8 cellular contexts compared by ENCODE assay signal in the genomic region with DNA sequence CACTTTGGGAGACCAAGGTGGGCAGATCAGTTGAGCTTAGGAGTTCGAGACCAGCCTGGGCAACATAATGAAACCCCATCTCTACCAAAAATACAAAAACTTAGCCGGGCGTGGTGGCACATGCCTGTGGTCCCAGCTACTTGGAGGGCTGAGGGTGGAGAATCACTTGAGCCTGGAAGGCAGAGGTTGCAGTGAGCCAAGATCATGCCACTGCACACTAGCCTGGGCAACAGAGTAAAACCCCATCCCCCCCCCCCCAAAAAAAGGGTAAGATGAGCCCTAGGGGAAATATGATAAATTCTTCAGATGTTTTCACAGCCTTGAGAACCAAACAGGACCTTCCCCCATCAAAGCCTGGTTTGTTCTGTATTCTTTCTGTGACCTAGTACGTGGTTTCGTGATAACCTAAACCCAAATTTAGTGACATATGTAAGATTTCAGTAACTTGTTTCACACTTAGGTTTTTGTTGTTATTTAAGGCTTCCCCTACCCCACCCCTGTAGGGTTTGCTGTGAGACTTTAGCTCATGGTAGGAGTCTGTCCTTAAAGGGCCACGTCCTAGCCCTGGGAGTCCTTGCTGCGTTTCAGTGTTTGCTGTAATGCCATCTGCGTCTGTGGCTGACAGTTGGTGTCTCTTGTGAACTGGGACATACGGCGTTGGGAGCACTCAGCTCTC. TPM values are rescaled to one million over a fixed set of nuclear protein-coding genes. Genes with fewer than 3 reads are reported as not detected.
A peak's percentile ranks its signal among the peaks of the same experiment; 100 is the strongest.
DNase-seq lines count a peak whose midpoint lies in the region; ATAC-seq and TF ChIP-seq lines count a peak whose summit lies in the region.

No MANE protein-coding gene starts in this region.

- intact Hi-C loops in breast epithelium (cut with DNase I; ENCODE audit: low total_unique reads), result no loop called here
- intact Hi-C loops in MCF 10A (cut with micrococcal nuclease), result no loop called here
- intact Hi-C loops in sciatic nerve (cut with DNase I), result no loop called here

- TF ChIP-seq CTCF in breast epithelium (IDR thresholded peaks at IDR 0.05) (no peak), MCF 10A (IDR thresholded peaks at IDR 0.05; ENCODE audit: unreplicated experiment) (no peak)

- H3K36me3 ChIP-seq in breast epithelium (no peaks in the 10 kb centered on the region), SJSA1 (peaks cover 46% of the 10 kb centered on the region)
- peaks cover 4% of the 10 kb centered on the region for H3K36me3 ChIP-seq in effector memory CD4-positive, alpha-beta T cell (ENCODE audit: control insufficient read depth, insufficient read depth, low read length)

- H3K4me3 ChIP-seq in breast epithelium, result peak overlapping the region in 1 of 3 donors; percentile 12
- H3K4me3 ChIP-seq in SJSA1, result no peak overlapping the region
- peak overlapping the region; percentile 41 for H3K4me3 ChIP-seq in effector memory CD4-positive, alpha-beta T cell (ENCODE audit: insufficient read depth, low read depth, low read length, poor library complexity, severe bottlenecking)

- H3K36me3 Mint-ChIP-seq in MCF 10A (ENCODE audit: insufficient read depth, unreplicated experiment), result peaks cover 8% of the 10 kb centered on the region

- H3K9me3 Mint-ChIP-seq in MCF 10A (ENCODE audit: unreplicated experiment), result no peaks in the 10 kb centered on the region

- CTCF ChIA-PET in MCF 10A (lab: Yijun Ruan, JAX), result interaction anchor here (0.9 to 1.0 kb wide), 2 partner anchors 17 to 24 kb away, joined by 3 read pairs; no protein-coding TSS in a partner anchor

- BruUV-seq in MCF 10A (replicated peaks; lab: Mats Ljungman, UMichigan), result no TSS peak

- H3K4me1 Mint-ChIP-seq in MCF 10A (ENCODE audit: insufficient read depth, unreplicated experiment), result peaks cover 12% of the 10 kb centered on the region

- no peak for TF ChIP-seq POLR2A in breast epithelium (IDR thresholded peaks at IDR 0.05)

- peak; percentile 70 for ATAC-seq in HG02885 (IDR thresholded peaks at IDR 0.05; ENCODE audit: poor library complexity, unreplicated experiment)
- peak; percentile 43 for ATAC-seq in sciatic nerve

- no peak overlapping the region for H3K4me3 Mint-ChIP-seq in MCF 10A (ENCODE audit: unreplicated experiment)

- H3K27me3 ChIP-seq in breast epithelium, result no peaks in the 10 kb centered on the region
- H3K27me3 ChIP-seq in SJSA1 (replicated peaks), result no peaks in the 10 kb centered on the region
- no peaks in the 10 kb centered on the region for H3K27me3 ChIP-seq in effector memory CD4-positive, alpha-beta T cell (replicated peaks; ENCODE audit: control insufficient read depth, insufficient read depth, low read length, poor library complexity, severe bottlenecking)

- H3K27ac ChIP-seq in breast epithelium, result peak overlapping the region; percentile 67 to 82
- H3K27ac ChIP-seq in SJSA1, result peak overlapping the region; percentile 84
- H3K27ac ChIP-seq in effector memory CD4-positive, alpha-beta T cell (ENCODE audit: insufficient read depth, low read length, poor library complexity, severe bottlenecking), result peak overlapping the region; percentile 89

- peak in 1 of 2 donors; percentile 45 for DNase-seq in breast epithelium (ENCODE audit: low spot score in 2 of 2)
- no peak for DNase-seq in MCF 10A (ENCODE audit: unreplicated experiment)
- DNase-seq in SJSA1 (ENCODE audit: low read depth in 1 of 2, low spot score in 2 of 2), result peak; percentile 61 to 68
- peak in 2 of 3 donors; percentile 6 to 28 for DNase-seq in effector memory CD4-positive, alpha-beta T cell
- no peak for DNase-seq in sciatic nerve (ENCODE audit: low spot score)
- no peak for DNase-seq in DMS114 treated with DMSO at 0.1 percent for 48 hours (lab: John Stamatoyannopoulos, UW; ENCODE audit: unreplicated experiment)
- DNase-seq in NCI-H187 treated with DMSO at 0.1 percent for 48 hours (lab: John Stamatoyannopoulos, UW), result no peak

- H3K9me3 ChIP-seq in breast epithelium (no peaks in the 10 kb centered on the region), SJSA1 (replicated peaks) (no peaks in the 10 kb centered on the region)
- H3K9me3 ChIP-seq in effector memory CD4-positive, alpha-beta T cell (ENCODE audit: control insufficient read depth, low read length), result no peaks in the 10 kb centered on the region

- H3K4me1 ChIP-seq in breast epithelium (peaks cover 0 to 7% of the 10 kb centered on the region in 2 donors), SJSA1 (replicated peaks) (peaks cover 23% of the 10 kb centered on the region)
- peaks cover 19% of the 10 kb centered on the region for H3K4me1 ChIP-seq in effector memory CD4-positive, alpha-beta T cell (ENCODE audit: control insufficient read depth, insufficient read depth, low read length, poor library complexity, severe bottlenecking)

- no peak overlapping the region for H3K27ac Mint-ChIP-seq in MCF 10A (ENCODE audit: low read depth, unreplicated experiment)

- no peaks in the 10 kb centered on the region for H3K27me3 Mint-ChIP-seq in MCF 10A (ENCODE audit: insufficient read depth, unreplicated experiment)

- POLR2A ChIA-PET in MCF 10A (lab: Yijun Ruan, JAX), result interaction anchor here (0.7 kb wide), 1 partner anchor 17 kb away, joined by 3 read pairs; no protein-coding TSS in a partner anchor

RNA-seq across cellular contexts. Expression of gene MYO9B, which starts 49.6 kb away (rescaled TPM):
- total RNA-seq in breast epithelium, result 10 to 100 TPM; 76.0 to 79.5 (median 77.4) TPM
- total RNA-seq in MCF 10A (2022), result 43.5 and 49.5 TPM in 2 replicates
- total RNA-seq in SJSA1 (2014; rRNA removed; shearing (Covaris generic)), result 26.7 and 39.9 TPM in 2 replicates
- 90.7 TPM for total RNA-seq in sciatic nerve

RNA-seq across cellular contexts. Expression of gene HAUS8, which starts 49.9 kb away (rescaled TPM):
- 1 to 10 TPM; 5.6 to 6.7 (median 5.8) TPM for total RNA-seq in breast epithelium
- 6.6 and 8.4 TPM in 2 replicates for total RNA-seq in MCF 10A (2022)
- total RNA-seq in SJSA1 (2014; rRNA removed; shearing (Covaris generic)), result 19.1 and 21.5 TPM in 2 replicates
- total RNA-seq in sciatic nerve, result 5.9 TPM

Comparison
In these comparisons a context has a peak if more than half of its experiments do, and no peak if none do; other contexts are left out.
1. DNase-seq: peak in SJSA1 (2 of 2) and effector memory CD4-positive, alpha-beta T cell (2 of 3); none in MCF 10A (single experiment), sciatic nerve (single experiment), DMS114 treated with DMSO at 0.1 percent for 48 hours (single experiment) and NCI-H187 treated with DMSO at 0.1 percent for 48 hours (single experiment).
2. Peak in every context shown above with its lines, with median percentiles within 50 percentile points of each other: H3K27ac ChIP-seq.